Comparison of ENCODE assay signal across 22 cellular contexts in the genomic region with DNA sequence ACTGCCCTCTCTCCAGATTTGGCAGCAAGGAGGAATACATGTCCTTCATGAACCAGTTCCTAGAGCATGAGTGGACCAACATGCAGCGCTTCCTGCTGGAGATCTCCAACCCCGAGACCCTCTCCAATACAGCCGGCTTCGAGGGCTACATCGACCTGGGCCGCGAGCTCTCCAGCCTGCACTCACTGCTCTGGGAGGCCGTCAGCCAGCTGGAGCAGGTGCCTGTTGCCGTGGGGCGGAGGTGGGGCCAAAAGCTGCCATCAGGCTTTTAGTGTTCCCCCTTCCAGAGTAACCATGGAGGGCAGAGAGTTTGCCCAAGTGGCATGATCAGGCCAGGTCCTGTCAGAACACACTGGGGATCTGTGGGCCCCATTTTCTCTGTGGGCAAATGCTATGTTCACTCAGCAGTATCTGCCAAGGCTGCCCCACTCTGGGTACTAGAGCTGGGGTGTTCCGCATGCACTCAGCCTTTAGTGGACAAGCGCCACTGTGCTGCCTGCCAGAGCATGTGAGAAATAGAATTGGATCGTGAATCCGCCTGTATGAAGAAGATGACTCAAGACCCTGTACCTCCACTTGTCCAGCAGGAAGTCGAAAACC.
DNase-seq lines count a peak whose midpoint lies in the region; ATAC-seq and TF ChIP-seq lines count a peak whose summit lies in the region.
"Had no signal": no experiment of that assay in that cellular context is flagged by ENCODE, and none has a peak within 500 bp of the region (broad histone marks: within the 10 kb centered on the region; RNA-seq: fewer than 3 reads in every experiment).

No MANE protein-coding gene starts in this region.

- H3K36me3 ChIP-seq in right atrium auricular region (peaks cover 75% of the 10 kb centered on the region), lower lobe of right lung (peaks cover 94% of the 10 kb centered on the region), aorta (ENCODE audit: control insufficient read depth in 1 of 2, insufficient read depth in 2 of 2, low read length in 1 of 2) (peaks cover 0 to 5% of the 10 kb centered on the region in 2 donors), tibial nerve (peaks cover 0 to 83% (median 5%) of the 10 kb centered on the region in 3 donors)

- no peak overlapping the region for H3K27ac Mint-ChIP-seq in glutamatergic neuron (ENCODE audit: unreplicated experiment)
- H3K27ac Mint-ChIP-seq: GM23338 had no signal

- H3K4me3 ChIP-seq in right atrium auricular region, result no peak overlapping the region
- no peak overlapping the region for H3K4me3 ChIP-seq in lower lobe of right lung
- no peak overlapping the region for H3K4me3 ChIP-seq in aorta (ENCODE audit: low read length in 2 of 2)
- no peak overlapping the region for H3K4me3 ChIP-seq in tibial nerve
- H3K4me3 ChIP-seq: GM23338, Peyer's patch had no signal

- 88 to 89% methylated on average over 15 of the region's 15 CpGs for WGBS in aorta, 2 donors
- 83 to 90% methylated on average over 11 to 15 of the region's 15 CpGs for WGBS in tibial nerve, 2 donors

- TF ChIP-seq CTCF in right atrium auricular region (IDR thresholded peaks at IDR 0.05) (no peak), glutamatergic neuron (IDR thresholded peaks at IDR 0.05; ENCODE audit: partially characterized antibody, unreplicated experiment) (no peak), lower lobe of right lung (IDR thresholded peaks at IDR 0.05) (no peak), tibial nerve (IDR thresholded peaks at IDR 0.05) (no peak)

- peaks cover 4% of the 10 kb centered on the region for H3K4me1 Mint-ChIP-seq in glutamatergic neuron (ENCODE audit: low read depth, unreplicated experiment)

- no peak for TF ChIP-seq EP300 in tibial nerve (IDR thresholded peaks at IDR 0.05)

- H3K4me1 ChIP-seq in right atrium auricular region (peaks cover 0 to 65% of the 10 kb centered on the region in 2 donors), lower lobe of right lung (peaks cover 17% of the 10 kb centered on the region), aorta (ENCODE audit: control insufficient read depth in 1 of 2, insufficient read depth in 2 of 2, low read length in 2 of 2) (peaks cover 2 to 3% of the 10 kb centered on the region in 2 donors), tibial nerve (peaks cover 3 to 59% (median 21%) of the 10 kb centered on the region in 4 donors)

- peaks cover 9% of the 10 kb centered on the region for H3K9me3 Mint-ChIP-seq in glutamatergic neuron (ENCODE audit: unreplicated experiment)
- H3K9me3 Mint-ChIP-seq: GM23338 had no signal

- H3K4me3 Mint-ChIP-seq in glutamatergic neuron (ENCODE audit: unreplicated experiment), result no peak overlapping the region
- H3K4me3 Mint-ChIP-seq: GM23338 had no signal

- peaks cover 8% of the 10 kb centered on the region for H3K27me3 Mint-ChIP-seq in glutamatergic neuron (ENCODE audit: unreplicated experiment)

- ATAC-seq in Right ventricle myocardium inferior (no peak), lower lobe of right lung (no peak), aorta (ENCODE audit: low FRiP score) (no peak)
- ATAC-seq: GM23338 had no signal

- H3K36me3 Mint-ChIP-seq in glutamatergic neuron (ENCODE audit: unreplicated experiment), result no peaks in the 10 kb centered on the region

- intact Hi-C loops in Right ventricle myocardium inferior (cut with DNase I) (no loop called here), lower lobe of right lung (cut with DNase I) (no loop called here), aorta (cut with DNase I) (no loop called here)

- H3K9me3 ChIP-seq in right atrium auricular region (no peaks in the 10 kb centered on the region), lower lobe of right lung (no peaks in the 10 kb centered on the region), aorta (ENCODE audit: control insufficient read depth, low read length) (no peaks in the 10 kb centered on the region), tibial nerve (no peaks in the 10 kb centered on the region)
- H3K9me3 ChIP-seq: Peyer's patch had no signal

- no peak for TF ChIP-seq POLR2A in tibial nerve (IDR thresholded peaks at IDR 0.05)

- no peaks in the 10 kb centered on the region for H3K27me3 ChIP-seq in right atrium auricular region
- H3K27me3 ChIP-seq in lower lobe of right lung (ENCODE audit: low read depth), result no peaks in the 10 kb centered on the region
- H3K27me3 ChIP-seq in aorta (ENCODE audit: control insufficient read depth in 1 of 2, insufficient read depth in 2 of 2, low read length in 1 of 2), result no peaks in the 10 kb centered on the region
- no peaks in the 10 kb centered on the region for H3K27me3 ChIP-seq in tibial nerve
- H3K27me3 ChIP-seq: Peyer's patch had no signal

- DNase-seq in Right ventricle myocardium inferior (ENCODE audit: missing footprints), result peak; percentile 53
- DNase-seq in right atrium auricular region (ENCODE audit: low spot score), result no peak
- DNase-seq in glutamatergic neuron, result peak; percentile 11
- peak; percentile 36 for DNase-seq in lower lobe of right lung
- peak; percentile 38 to 73 for DNase-seq in aorta
- no peak for DNase-seq in NCI-H1417 treated with DMSO at 0.1 percent for 48 hours (lab: John Stamatoyannopoulos, UW)
- no peak for DNase-seq in HT-29 (ENCODE audit: low spot score)
- no peak for DNase-seq in tibial nerve (ENCODE audit: low spot score in 2 of 2)
- DNase-seq: 8988T, DMS 273 treated with DMSO at 0.1 percent for 48 hours, GDM1, HCEC 1CT, Kasumi-1, MM.1S, NCI-H1092, NCI-H2081, NCI-H2171 treated with DMSO at 0.1 percent for 48 hours, NCI-H446, Peyer's patch, SHP77 had no signal

- no peak overlapping the region for H3K27ac ChIP-seq in right atrium auricular region
- H3K27ac ChIP-seq in lower lobe of right lung, result no peak overlapping the region
- H3K27ac ChIP-seq in aorta (ENCODE audit: low read depth in 1 of 2, low read length in 2 of 2), result peak overlapping the region in 1 of 2 donors; percentile 28
- H3K27ac ChIP-seq in tibial nerve, result peak overlapping the region in 2 of 4 donors; percentile 47 to 85
- H3K27ac ChIP-seq: HL-60, Peyer's patch had no signal

Comparison
In these comparisons a context has a peak if more than half of its experiments do, and no peak if none do; other contexts are left out.
1. DNase-seq: peak in Right ventricle myocardium inferior (single experiment), glutamatergic neuron (single experiment), lower lobe of right lung (single experiment) and aorta (2 of 2); none in right atrium auricular region (single experiment), NCI-H1417 treated with DMSO at 0.1 percent for 48 hours (single experiment), HT-29 (single experiment) and tibial nerve (0 of 2).